In the genomic region with DNA sequence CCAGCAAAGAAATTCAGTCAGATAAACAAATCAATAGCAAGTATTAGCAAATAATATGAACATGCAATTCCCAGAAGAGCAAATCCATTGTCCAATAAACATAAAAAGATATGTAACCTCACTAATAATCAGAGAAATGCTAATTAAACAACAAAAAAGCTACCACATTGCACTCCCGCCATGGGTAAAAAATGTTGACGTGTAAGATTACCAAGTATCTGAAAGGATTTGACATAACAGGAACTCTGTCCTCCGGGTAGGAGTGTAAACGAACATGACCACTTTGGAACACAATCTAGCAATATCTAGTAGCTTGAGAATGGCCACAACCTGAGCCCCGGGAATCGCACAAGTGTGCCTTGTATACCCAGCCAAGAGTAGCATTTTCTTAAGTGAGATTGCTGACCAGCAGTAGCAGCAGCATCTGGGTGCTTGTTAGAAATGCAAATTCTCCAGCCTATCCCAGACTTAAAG, we compare ENCODE assay signal across 33 cellular contexts. TPM values are rescaled to one million over a fixed set of nuclear protein-coding genes. Genes with fewer than 3 reads are reported as not detected.
"Had no signal": no experiment of that assay in that cellular context is flagged by ENCODE, and none has a peak within 500 bp of the region (broad histone marks: within the 10 kb centered on the region; RNA-seq: fewer than 3 reads in every experiment).

No MANE protein-coding gene starts in this region.

- H3K9me3 Mint-ChIP-seq: mesothelial cell of epicardium; naive B cell; natural killer cell; stimulated activated effector memory CD8-positive, alpha-beta T cell treated with anti-CD3 and anti-CD28 coated beads, Interleukin-12 subunit alpha, Interleukin-12 subunit beta, amount 100 ng/mL, for 72 hours; stimulated activated naive CD8-positive, alpha-beta T cell treated with anti-CD3 and anti-CD28 coated beads, Interleukin-15, Interleukin-2, amounts not matched to agents 100 ng/mL and 50 ng/mL, for 24 hours had no signal

- H3K27me3 ChIP-seq: hepatocyte, neural progenitor cell, neutrophil, ovary, sigmoid colon, uterus had no signal

- H3K36me3 Mint-ChIP-seq: mesothelial cell of epicardium; naive B cell; natural killer cell; neural progenitor cell; stimulated activated effector memory CD8-positive, alpha-beta T cell treated with anti-CD3 and anti-CD28 coated beads, Interleukin-12 subunit alpha, Interleukin-12 subunit beta, amount 100 ng/mL, for 72 hours had no signal

- H3K27ac Mint-ChIP-seq: mesothelial cell of epicardium; naive B cell; natural killer cell; nephron progenitor cell; neural progenitor cell; stimulated activated effector memory CD8-positive, alpha-beta T cell treated with anti-CD3 and anti-CD28 coated beads, Interleukin-12 subunit alpha, Interleukin-12 subunit beta, amount 100 ng/mL, for 72 hours; stimulated activated naive CD8-positive, alpha-beta T cell treated with anti-CD3 and anti-CD28 coated beads, Interleukin-15, Interleukin-2, amounts not matched to agents 100 ng/mL and 50 ng/mL, for 24 hours had no signal

- H3K4me3 ChIP-seq: hepatocyte, left lung, lung, neural progenitor cell, ovary, prostate gland, sigmoid colon, spleen, suprapubic skin, thoracic aorta, tibial artery, uterus had no signal

- H3K27ac ChIP-seq: hepatocyte, left lung, neural progenitor cell, neutrophil, ovary, prostate gland, sigmoid colon, spleen, suprapubic skin, thoracic aorta, tibial artery, uterus had no signal

- H3K4me3 Mint-ChIP-seq: mesothelial cell of epicardium; naive B cell; natural killer cell; nephron progenitor cell; neural progenitor cell; stimulated activated effector memory CD8-positive, alpha-beta T cell treated with anti-CD3 and anti-CD28 coated beads, Interleukin-12 subunit alpha, Interleukin-12 subunit beta, amount 100 ng/mL, for 72 hours; stimulated activated naive CD8-positive, alpha-beta T cell treated with anti-CD3 and anti-CD28 coated beads, Interleukin-15, Interleukin-2, amounts not matched to agents 100 ng/mL and 50 ng/mL, for 24 hours had no signal

- ATAC-seq: left cardiac atrium; left lung; natural killer cell; right cardiac atrium; stimulated activated effector memory CD8-positive, alpha-beta T cell treated with anti-CD3 and anti-CD28 coated beads, Interleukin-12 subunit alpha, Interleukin-12 subunit beta, amount 100 ng/mL, for 72 hours had no signal

- H3K4me1 ChIP-seq: left lung, prostate gland, sigmoid colon, spleen, suprapubic skin, tibial artery, uterus had no signal

- H3K4me1 Mint-ChIP-seq: mesothelial cell of epicardium; naive B cell; natural killer cell; stimulated activated effector memory CD8-positive, alpha-beta T cell treated with anti-CD3 and anti-CD28 coated beads, Interleukin-12 subunit alpha, Interleukin-12 subunit beta, amount 100 ng/mL, for 72 hours had no signal

- H3K36me3 ChIP-seq: left lung, neural progenitor cell, neutrophil, ovary, prostate gland, sigmoid colon, spleen, suprapubic skin, thoracic aorta, tibial artery, uterus had no signal

- H3K9ac ChIP-seq: neural progenitor cell had no signal

- DNase-seq: left cardiac atrium; left lung; naive B cell; natural killer cell; nephron progenitor cell; ovary; posterior cingulate gyrus; retina; right cardiac atrium; sigmoid colon; small intestine; spleen; stimulated activated CD4-positive, alpha-beta T cell treated with anti-CD3 and anti-CD28 coated beads, Interleukin-4, amount 100 ng/mL, for 24 hours; stimulated activated naive CD4-positive, alpha-beta T cell; tibial artery; trophoblast cell; uterus had no signal

- H3K9me3 ChIP-seq: left lung, neutrophil, ovary, prostate gland, sigmoid colon, spleen, suprapubic skin, thoracic aorta, tibial artery, uterus had no signal

- H3K27me3 Mint-ChIP-seq: naive B cell had no signal

RNA-seq across cellular contexts. Expression of a gene that starts 31.6 kb away (rescaled TPM):
- total RNA-seq: hepatocyte, left cardiac atrium, lower leg skin, mesothelial cell of epicardium, mononuclear cell, natural killer cell, omental fat pad, right cardiac atrium, sigmoid colon, spleen, subcutaneous adipose tissue, suprapubic skin, thoracic aorta, ureter, uterus had no signal
- polyA plus RNA-seq: hepatocyte, keratinocyte, ovary, right cardiac atrium, sigmoid colon, small intestine, spleen had no signal

RNA-seq across cellular contexts. Expression of a gene that starts 31.7 kb away (rescaled TPM):
- total RNA-seq: left cardiac atrium, mononuclear cell, natural killer cell, omental fat pad, prostate gland, right cardiac atrium, sigmoid colon, spleen, subcutaneous adipose tissue, thoracic aorta, ureter had no signal
- polyA plus RNA-seq: hepatocyte, keratinocyte, right cardiac atrium, spleen had no signal

RNA-seq across cellular contexts. Expression of a gene that starts 35.5 kb away (rescaled TPM):
- total RNA-seq: mononuclear cell, natural killer cell, omental fat pad, sigmoid colon, subcutaneous adipose tissue, thoracic aorta had no signal
